In genomic region chr5:38344891-38345290, GRCh38 we compare ENCODE assay signal across 5 cellular contexts.
"Had no signal": no experiment of that assay in that cellular context is flagged by ENCODE, and none has a peak within 500 bp of the region (broad histone marks: within the 10 kb centered on the region; RNA-seq: fewer than 3 reads in every experiment).

No MANE protein-coding gene starts in this region.

- ATAC-seq: HepG2, K562 had no signal

- H3K36me3 Mint-ChIP-seq: IgD-negative memory B cell had no signal

- H3K4me1 Mint-ChIP-seq: IgD-negative memory B cell had no signal

- H3K27ac ChIP-seq: HL-60 had no signal

- H3K27ac Mint-ChIP-seq: IgD-negative memory B cell had no signal

- H3K4me3 Mint-ChIP-seq: IgD-negative memory B cell had no signal

- H3K27me3 Mint-ChIP-seq: IgD-negative memory B cell had no signal

- H3K4me3 ChIP-seq: K562 had no signal

- DNase-seq: IMR-90 had no signal
